In the genomic region with DNA sequence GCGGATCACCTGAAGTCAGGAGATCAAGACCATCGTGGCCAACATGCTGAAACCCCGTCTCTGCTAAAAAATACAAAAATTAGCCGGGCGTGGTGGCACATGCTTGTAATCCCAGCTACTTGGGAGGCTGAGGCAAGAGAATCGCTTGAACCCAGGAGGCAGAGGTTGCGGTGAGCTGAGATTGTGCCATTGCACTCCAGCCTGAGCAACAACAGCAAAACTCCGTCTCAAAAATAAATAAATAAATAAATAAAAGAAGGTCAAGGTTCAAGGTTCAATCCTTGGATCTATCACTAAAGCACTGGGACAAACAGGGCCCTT, we compare ENCODE assay signal across 9 cellular contexts. TPM values are rescaled to one million over a fixed set of nuclear protein-coding genes. Genes with fewer than 3 reads are reported as not detected.
"Had no signal": no experiment of that assay in that cellular context is flagged by ENCODE, and none has a peak within 500 bp of the region (broad histone marks: within the 10 kb centered on the region; RNA-seq: fewer than 3 reads in every experiment).

No MANE protein-coding gene starts in this region.

RNA-seq across cellular contexts. Expression of a gene that starts 12.0 kb away (rescaled TPM):
- total RNA-seq: activated CD4-positive, alpha-beta memory T cell treated with anti-CD3 and anti-CD28 coated beads, Interleukin-2, amount 10 ng/mL, durations not matched to agents 7 days and 5 days; activated CD4-positive, alpha-beta T cell treated with anti-CD3 and anti-CD28 coated beads for 36 hours; activated CD8-positive, alpha-beta memory T cell treated with anti-CD3 and anti-CD28 coated beads for 36 hours; activated naive CD4-positive, alpha-beta T cell treated with anti-CD3 and anti-CD28 coated beads for 36 hours; activated T-helper 17 cell treated with anti-CD3 and anti-CD28 coated beads, Interleukin-2, amount 50 U/mL, for 72 hours had no signal

RNA-seq across cellular contexts. Expression of a gene that starts 14.4 kb away (rescaled TPM):
- total RNA-seq: activated CD4-positive, alpha-beta memory T cell treated with anti-CD3 and anti-CD28 coated beads, Interleukin-2, amount 10 ng/mL, durations not matched to agents 7 days and 5 days; activated CD4-positive, alpha-beta T cell treated with anti-CD3 and anti-CD28 coated beads for 36 hours; activated naive CD4-positive, alpha-beta T cell treated with anti-CD3 and anti-CD28 coated beads for 36 hours; activated T-helper 17 cell treated with anti-CD3 and anti-CD28 coated beads, Interleukin-2, amount 50 U/mL, for 72 hours had no signal

RNA-seq across cellular contexts. Expression of a gene that starts 58.1 kb away (rescaled TPM):
- total RNA-seq: activated CD4-positive, alpha-beta memory T cell treated with anti-CD3 and anti-CD28 coated beads, Interleukin-2, amount 10 ng/mL, durations not matched to agents 7 days and 5 days; activated naive CD4-positive, alpha-beta T cell treated with anti-CD3 and anti-CD28 coated beads for 36 hours; activated T-helper 17 cell treated with anti-CD3 and anti-CD28 coated beads, Interleukin-2, amount 50 U/mL, for 72 hours; astrocyte; LHCN-M2; M059J; Peyer's patch had no signal
